Comparison of ENCODE assay signal across 8 cellular contexts in genomic region chr12:31589582-31589895, GRCh38. TPM values are rescaled to one million over a fixed set of nuclear protein-coding genes. Genes with fewer than 3 reads are reported as not detected.
A peak's percentile ranks its signal among the peaks of the same experiment; 100 is the strongest.
DNase-seq lines count a peak whose midpoint lies in the region; ATAC-seq lines count a peak whose summit lies in the region.

No MANE protein-coding gene starts in this region.

- peaks cover 1% of the 10 kb centered on the region for H3K36me3 Mint-ChIP-seq in activated naive CD8-positive, alpha-beta T cell treated with anti-CD3 and anti-CD28 coated beads, Interleukin-2, amount 10 ng/mL, durations not matched to agents 7 days and 5 days
- H3K36me3 Mint-ChIP-seq in stimulated activated naive CD8-positive, alpha-beta T cell treated with anti-CD3 and anti-CD28 coated beads, Interleukin-15, Interleukin-2, amounts not matched to agents 100 ng/mL and 50 ng/mL, for 24 hours (ENCODE audit: low read depth), result no peaks in the 10 kb centered on the region

- peak overlapping the region; percentile 83 for H3K9ac ChIP-seq in ES-I3 (ENCODE audit: low read depth, low read length)
- H3K9ac ChIP-seq in iPS-20b (ENCODE audit: low read depth, low read length), result peak overlapping the region; percentile 63

- no peak for DNase-seq in activated naive CD8-positive, alpha-beta T cell treated with anti-CD3 and anti-CD28 coated beads, Interleukin-2, amount 10 ng/mL, durations not matched to agents 7 days and 5 days
- DNase-seq in CD1c-positive myeloid dendritic cell (ENCODE audit: extremely low spot score) (no peak), DMS53 treated with DMSO at 0.1 percent for 48 hours (lab: John Stamatoyannopoulos, UW; ENCODE audit: unreplicated experiment) (no peak)

- H3K4me1 ChIP-seq in ES-I3 (ENCODE audit: insufficient read depth, low read length) (peaks cover 10% of the 10 kb centered on the region), iPS-20b (ENCODE audit: insufficient read depth, low read length) (peaks cover 18% of the 10 kb centered on the region)

- POLR2A ChIA-PET in activated naive CD8-positive, alpha-beta T cell treated with anti-CD3 and anti-CD28 coated beads, Interleukin-2, amount 10 ng/mL, durations not matched to agents 7 days and 5 days (lab: Charles Lee), result no interaction called here

- H3K9me3 Mint-ChIP-seq in activated naive CD8-positive, alpha-beta T cell treated with anti-CD3 and anti-CD28 coated beads, Interleukin-2, amount 10 ng/mL, durations not matched to agents 7 days and 5 days, result peaks cover 2% of the 10 kb centered on the region
- H3K9me3 Mint-ChIP-seq in stimulated activated naive CD8-positive, alpha-beta T cell treated with anti-CD3 and anti-CD28 coated beads, Interleukin-15, Interleukin-2, amounts not matched to agents 100 ng/mL and 50 ng/mL, for 24 hours, result peaks cover 4% of the 10 kb centered on the region

- no peak overlapping the region for H3K27ac ChIP-seq in iPS-20b (ENCODE audit: low read length)

- no peak overlapping the region for H3K27ac Mint-ChIP-seq in activated naive CD8-positive, alpha-beta T cell treated with anti-CD3 and anti-CD28 coated beads, Interleukin-2, amount 10 ng/mL, durations not matched to agents 7 days and 5 days
- H3K27ac Mint-ChIP-seq in stimulated activated naive CD8-positive, alpha-beta T cell treated with anti-CD3 and anti-CD28 coated beads, Interleukin-15, Interleukin-2, amounts not matched to agents 100 ng/mL and 50 ng/mL, for 24 hours, result peak overlapping the region; percentile 65

- H3K36me3 ChIP-seq in ES-I3 (ENCODE audit: insufficient read depth, low read length), result no peaks in the 10 kb centered on the region
- no peaks in the 10 kb centered on the region for H3K36me3 ChIP-seq in iPS-20b (ENCODE audit: insufficient read depth, low read depth, low read length)

- peak overlapping the region; percentile 67 for H3K4me3 Mint-ChIP-seq in activated naive CD8-positive, alpha-beta T cell treated with anti-CD3 and anti-CD28 coated beads, Interleukin-2, amount 10 ng/mL, durations not matched to agents 7 days and 5 days
- H3K4me3 Mint-ChIP-seq in stimulated activated naive CD8-positive, alpha-beta T cell treated with anti-CD3 and anti-CD28 coated beads, Interleukin-15, Interleukin-2, amounts not matched to agents 100 ng/mL and 50 ng/mL, for 24 hours, result peak overlapping the region; percentile 85

- no peaks in the 10 kb centered on the region for H3K9me3 ChIP-seq in ES-I3 (ENCODE audit: control insufficient read depth, insufficient read depth, low read length)
- no peaks in the 10 kb centered on the region for H3K9me3 ChIP-seq in iPS-20b (ENCODE audit: insufficient read depth, low read depth, low read length)

- peaks cover 64% of the 10 kb centered on the region for H3K27me3 Mint-ChIP-seq in activated naive CD8-positive, alpha-beta T cell treated with anti-CD3 and anti-CD28 coated beads, Interleukin-2, amount 10 ng/mL, durations not matched to agents 7 days and 5 days
- peaks cover 39% of the 10 kb centered on the region for H3K27me3 Mint-ChIP-seq in stimulated activated naive CD8-positive, alpha-beta T cell treated with anti-CD3 and anti-CD28 coated beads, Interleukin-15, Interleukin-2, amounts not matched to agents 100 ng/mL and 50 ng/mL, for 24 hours

- H3K4me3 ChIP-seq in iPS-20b (ENCODE audit: low read length), result peak overlapping the region; percentile 74

- peaks cover 8% of the 10 kb centered on the region for H3K4me1 Mint-ChIP-seq in activated naive CD8-positive, alpha-beta T cell treated with anti-CD3 and anti-CD28 coated beads, Interleukin-2, amount 10 ng/mL, durations not matched to agents 7 days and 5 days
- H3K4me1 Mint-ChIP-seq in stimulated activated naive CD8-positive, alpha-beta T cell treated with anti-CD3 and anti-CD28 coated beads, Interleukin-15, Interleukin-2, amounts not matched to agents 100 ng/mL and 50 ng/mL, for 24 hours (ENCODE audit: low read depth), result peaks cover 19% of the 10 kb centered on the region

- peak; percentile 33 for ATAC-seq in HG02678 (IDR thresholded peaks at IDR 0.05; ENCODE audit: unreplicated experiment)
- peak; percentile 40 for ATAC-seq in activated naive CD8-positive, alpha-beta T cell treated with anti-CD3 and anti-CD28 coated beads, Interleukin-2, amount 10 ng/mL, durations not matched to agents 7 days and 5 days (ENCODE audit: low read depth)
- ATAC-seq in GM21825 (IDR thresholded peaks at IDR 0.05; ENCODE audit: unreplicated experiment), result no peak

- H3K27me3 ChIP-seq in iPS-20b (ENCODE audit: insufficient read depth, low read length), result peaks cover 30% of the 10 kb centered on the region

RNA-seq across cellular contexts. Expression of gene DENND5B, which starts 1.4 kb away (rescaled TPM):
- total RNA-seq in activated naive CD8-positive, alpha-beta T cell treated with anti-CD3 and anti-CD28 coated beads, Interleukin-2, amount 10 ng/mL, durations not matched to agents 7 days and 5 days, result under 1 TPM; 0.33 to 0.34 TPM
